9 cellular contexts compared by ENCODE assay signal in genomic region chrX:16023790-16024734, GRCh38.
DNase-seq lines count a peak whose midpoint lies in the region; ATAC-seq, FAIRE-seq and TF ChIP-seq lines count a peak whose summit lies in the region.
"Had no signal": no experiment of that assay in that cellular context is flagged by ENCODE, and none has a peak within 500 bp of the region (broad histone marks: within the 10 kb centered on the region; RNA-seq: fewer than 3 reads in every experiment).

No MANE protein-coding gene starts in this region.

- no peak overlapping the region for H3K4me3 ChIP-seq in left lung

- DNase-seq in GM18507 (ENCODE audit: extremely low spot score, insufficient read length, low read depth) (peak; percentile 11), LHCN-M2 (ENCODE audit: low read depth) (peak; percentile 61), left lung (no peak), occipital lobe (lab: John Stamatoyannopoulos, UW) (no peak), NCI-H2196 (lab: John Stamatoyannopoulos, UW; ENCODE audit: unreplicated experiment) (no peak), DMS153 treated with DMSO at 0.1 percent for 48 hours (lab: John Stamatoyannopoulos, UW; ENCODE audit: unreplicated experiment) (no peak), left colon (no peak)

- TF ChIP-seq CTCF in left lung (IDR thresholded peaks at IDR 0.05), result no peak

- FAIRE-seq in GM18507 (lab: Jason Lieb, UNC), result peak; percentile 99
- FAIRE-seq: endometrium had no signal

- peaks cover 0 to 3% of the 10 kb centered on the region in 2 donors for H3K27me3 ChIP-seq in left lung

- no peaks in the 10 kb centered on the region for H3K36me3 ChIP-seq in left lung

- ATAC-seq in GM21825 (IDR thresholded peaks at IDR 0.05; ENCODE audit: unreplicated experiment) (peak; percentile 97), left lung (peak; percentile 52), left colon (no peak)

- H3K27ac ChIP-seq in left lung, result no peak overlapping the region

- peaks cover 0 to 6% of the 10 kb centered on the region in 2 donors for H3K4me1 ChIP-seq in left lung

- intact Hi-C loops in left lung (cut with DNase I) (no loop called here), left colon (cut with DNase I, micrococcal nuclease) (no loop called here)

- no peaks in the 10 kb centered on the region for H3K9me3 ChIP-seq in left lung

Comparison
In these comparisons a context has a peak if more than half of its experiments do, and no peak if none do; other contexts are left out.
1. DNase-seq: peak in GM18507 (single experiment) and LHCN-M2 (single experiment); none in left lung (0 of 2), occipital lobe (single experiment), NCI-H2196 (single experiment), DMS153 treated with DMSO at 0.1 percent for 48 hours (single experiment) and left colon (0 of 2).